ENCODE assay signal across 22 cellular contexts in the genomic region with DNA sequence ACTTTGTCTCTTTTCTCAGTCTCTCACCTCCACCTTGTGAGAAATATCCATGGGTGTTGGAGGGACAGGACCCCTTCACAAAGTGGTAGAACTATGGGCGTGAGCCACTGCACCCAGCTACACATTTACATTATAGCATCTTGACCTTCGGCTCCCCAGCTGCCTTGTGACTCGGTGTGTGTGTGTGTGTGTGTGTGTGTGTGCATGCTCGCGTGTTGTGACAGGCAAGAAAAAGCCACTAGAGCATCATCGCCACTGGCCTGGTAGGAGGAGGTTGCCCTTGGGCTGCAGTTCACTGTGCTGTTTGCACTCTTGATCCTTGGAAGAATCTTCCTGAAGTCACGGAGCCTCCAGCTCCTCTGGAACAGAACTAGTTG. TPM values are rescaled to one million over a fixed set of nuclear protein-coding genes. Genes with fewer than 3 reads are reported as not detected.
DNase-seq lines count a peak whose midpoint lies in the region; ATAC-seq, FAIRE-seq and TF ChIP-seq lines count a peak whose summit lies in the region.
"Had no signal": no experiment of that assay in that cellular context is flagged by ENCODE, and none has a peak within 500 bp of the region (broad histone marks: within the 10 kb centered on the region; RNA-seq: fewer than 3 reads in every experiment).

No MANE protein-coding gene starts in this region.

- H3K27ac ChIP-seq in HUES48 (ENCODE audit: low read depth, low read length) (peak overlapping the region; percentile 5), K562 (ENCODE audit: extremely low read depth, low read depth, low read length) (peak overlapping the region; percentile 79)
- H3K27ac ChIP-seq: brain microvascular endothelial cell, GM23248, tibial artery had no signal

- no peaks in the 10 kb centered on the region for H3K9me3 Mint-ChIP-seq in mesothelial cell of epicardium
- no peaks in the 10 kb centered on the region for H3K9me3 Mint-ChIP-seq in stimulated activated memory B cell treated with anti-CD40 and anti-IgM and Interleukin-4, amounts not matched to agents 10 μg/mL and 1 μg/mL and 100 μg/mL, for 72 hours
- H3K9me3 Mint-ChIP-seq: WTC11 had no signal

- H3K9ac ChIP-seq in HUES48 (ENCODE audit: low read depth, low read length) (no peak overlapping the region), K562 (ENCODE audit: insufficient read depth in 1 of 2, low read depth in 2 of 2, low read length in 2 of 2) (peak overlapping the region; percentile 21 to 63; a peak in 3 of 4 replicates)
- H3K9ac ChIP-seq: GM23248 had no signal

- POLR2A ChIA-PET in K562 (lab: Yijun Ruan, JAX), result interaction anchor here (0.6 to 1.2 kb wide), 2 partner anchors 24 to 73 kb away, joined by 3 read pairs; no protein-coding TSS in a partner anchor

- no peaks in the 10 kb centered on the region for H3K27me3 Mint-ChIP-seq in mesothelial cell of epicardium (ENCODE audit: low read depth)
- no peaks in the 10 kb centered on the region for H3K27me3 Mint-ChIP-seq in stimulated activated memory B cell treated with anti-CD40 and anti-IgM and Interleukin-4, amounts not matched to agents 10 μg/mL and 1 μg/mL and 100 μg/mL, for 72 hours
- H3K27me3 Mint-ChIP-seq: activated CD4-positive, alpha-beta memory T cell treated with anti-CD3 and anti-CD28 coated beads for 36 hours; stimulated activated naive CD8-positive, alpha-beta T cell treated with anti-CD3 and anti-CD28 coated beads, Interleukin-15, Interleukin-2, amounts not matched to agents 100 ng/mL and 50 ng/mL, for 24 hours had no signal

- no peak for TF ChIP-seq RAD21 in K562 (CRISPR knock-in tag; conservative IDR thresholded peaks at IDR 0.05 in 1 of 2, IDR thresholded peaks at IDR 0.05 in 1 of 2)

- H3K4me1 ChIP-seq in HUES48 (ENCODE audit: control insufficient read depth, insufficient read depth, low read length), result no peaks in the 10 kb centered on the region
- H3K4me1 ChIP-seq in K562 (replicated peaks in 1 of 2; ENCODE audit: control insufficient read depth in 2 of 2, insufficient read depth in 2 of 2, low read length in 2 of 2), result peaks cover 40 to 43% of the 10 kb centered on the region in 2 experiments

- no peak for FAIRE-seq in K562 (lab: Jason Lieb, UNC)
- FAIRE-seq: endothelial cell of umbilical vein, HepG2 had no signal

- H3K36me3 Mint-ChIP-seq in mesothelial cell of epicardium, result peaks cover 4% of the 10 kb centered on the region
- peaks cover 33% of the 10 kb centered on the region for H3K36me3 Mint-ChIP-seq in stimulated activated memory B cell treated with anti-CD40 and anti-IgM and Interleukin-4, amounts not matched to agents 10 μg/mL and 1 μg/mL and 100 μg/mL, for 72 hours

- TF ChIP-seq CTCF in K562 (IDR thresholded peaks at IDR 0.05 in 2 of 3, conservative IDR thresholded peaks at IDR 0.05 in 1 of 3; ENCODE audit: insufficient read depth in 2 of 3, low read depth in 1 of 3, low read length in 3 of 3), result no peak
- TF ChIP-seq CTCF in mesothelial cell of epicardium (IDR thresholded peaks at IDR 0.05; ENCODE audit: unreplicated experiment), result no peak

- H3K9me3 ChIP-seq in HUES48 (ENCODE audit: control insufficient read depth, insufficient read depth, low read length), result no peaks in the 10 kb centered on the region
- H3K9me3 ChIP-seq in K562 (replicated peaks; ENCODE audit: control insufficient read depth, insufficient read depth, low read depth, low read length), result peaks cover 2% of the 10 kb centered on the region; the same call in 1 of the 2 replicates
- H3K9me3 ChIP-seq: tibial artery had no signal

- CTCF ChIA-PET in K562 (lab: Yijun Ruan, JAX; ENCODE audit: low intra/inter-chr PET ratio), result no interaction called here

- peaks cover 61% of the 10 kb centered on the region for H3K4me1 Mint-ChIP-seq in mesothelial cell of epicardium
- peaks cover 34% of the 10 kb centered on the region for H3K4me1 Mint-ChIP-seq in stimulated activated memory B cell treated with anti-CD40 and anti-IgM and Interleukin-4, amounts not matched to agents 10 μg/mL and 1 μg/mL and 100 μg/mL, for 72 hours

- TF ChIP-seq EP300 in K562 (IDR thresholded peaks at IDR 0.05; ENCODE audit: low read length), result no peak

- TF ChIP-seq POLR2A in K562 (conservative IDR thresholded peaks at IDR 0.05), result no peak

- ATAC-seq in K562, result peak; percentile 36
- ATAC-seq in stimulated activated memory B cell treated with anti-CD40 and anti-IgM and Interleukin-4, amounts not matched to agents 10 μg/mL and 1 μg/mL and 100 μg/mL, for 72 hours, result no peak
- ATAC-seq: left lobe of liver, WTC11 had no signal

- H4K20me1 ChIP-seq in K562 (replicated peaks; ENCODE audit: control insufficient read depth, insufficient read depth, low read length), result no peaks in the 10 kb centered on the region

- in situ Hi-C loops in K562 (cut with MboI), result no loop called here

- peak overlapping the region; percentile 34; the same call in 1 of the 2 replicates for H2AFZ ChIP-seq in K562 (ENCODE audit: low read depth, low read length)
- H2AFZ ChIP-seq: GM23248 had no signal

- H3K79me2 ChIP-seq in K562 (ENCODE audit: control insufficient read depth, insufficient read depth, low read length), result peaks cover 95% of the 10 kb centered on the region

- H3K27me3 ChIP-seq in HUES48 (ENCODE audit: control insufficient read depth, insufficient read depth, low read length) (no peaks in the 10 kb centered on the region), K562 (ENCODE audit: control insufficient read depth in 2 of 2, insufficient read depth in 2 of 2, low read length in 2 of 2) (no peaks in the 10 kb centered on the region)
- H3K27me3 ChIP-seq: brain microvascular endothelial cell, tibial artery had no signal

- peak overlapping the region; percentile 81 for H3K27ac Mint-ChIP-seq in mesothelial cell of epicardium
- peak overlapping the region; percentile 65 for H3K27ac Mint-ChIP-seq in stimulated activated memory B cell treated with anti-CD40 and anti-IgM and Interleukin-4, amounts not matched to agents 10 μg/mL and 1 μg/mL and 100 μg/mL, for 72 hours
- H3K27ac Mint-ChIP-seq: activated CD4-positive, alpha-beta memory T cell treated with anti-CD3 and anti-CD28 coated beads for 36 hours; stimulated activated naive CD8-positive, alpha-beta T cell treated with anti-CD3 and anti-CD28 coated beads, Interleukin-15, Interleukin-2, amounts not matched to agents 100 ng/mL and 50 ng/mL, for 24 hours; WTC11 had no signal

- H3K4me3 Mint-ChIP-seq in mesothelial cell of epicardium, result peak overlapping the region; percentile 1
- no peak overlapping the region for H3K4me3 Mint-ChIP-seq in stimulated activated memory B cell treated with anti-CD40 and anti-IgM and Interleukin-4, amounts not matched to agents 10 μg/mL and 1 μg/mL and 100 μg/mL, for 72 hours
- H3K4me3 Mint-ChIP-seq: activated CD4-positive, alpha-beta memory T cell treated with anti-CD3 and anti-CD28 coated beads for 36 hours; stimulated activated naive CD8-positive, alpha-beta T cell treated with anti-CD3 and anti-CD28 coated beads, Interleukin-15, Interleukin-2, amounts not matched to agents 100 ng/mL and 50 ng/mL, for 24 hours; WTC11 had no signal

- H3K4me3 ChIP-seq in HUES48 (ENCODE audit: low read depth, low read length) (no peak overlapping the region), K562 (no peak overlapping the region)
- H3K4me3 ChIP-seq: GM23248, tibial artery had no signal

- intact Hi-C loops in K562 (cut with micrococcal nuclease), result loop anchor here (5.0 kb wide), 1 partner anchor 40 kb away; a partner anchor contains a TSS

- no peaks in the 10 kb centered on the region for H3K9me1 ChIP-seq in K562 (ENCODE audit: control insufficient read depth, insufficient read depth, low read length)

- peaks cover 12% of the 10 kb centered on the region for H3K36me3 ChIP-seq in HUES48 (ENCODE audit: control insufficient read depth, insufficient read depth, low read length)
- H3K36me3 ChIP-seq in K562 (ENCODE audit: control insufficient read depth, insufficient read depth, low read length), result peaks cover 46% of the 10 kb centered on the region; the same call in 2 of the 3 replicates
- H3K36me3 ChIP-seq: brain microvascular endothelial cell had no signal

- peak in 1 of 4 experiments; percentile 47 for DNase-seq in K562 (ENCODE audit: extremely low read depth in 1 of 4, low spot score in 3 of 4)
- DNase-seq in mesothelial cell of epicardium (ENCODE audit: low spot score in 2 of 2, unreplicated experiment in 2 of 2), result no peak
- no peak for DNase-seq in NCI-H2107 treated with DMSO at 0.1 percent for 48 hours (lab: John Stamatoyannopoulos, UW; ENCODE audit: unreplicated experiment)
- DNase-seq in Kasumi-1 (lab: John Stamatoyannopoulos, UW), result no peak
- DNase-seq in NCI-H82 (lab: John Stamatoyannopoulos, UW), result no peak
- no peak for DNase-seq in NAMALWA (ENCODE audit: low spot score)
- DNase-seq: activated CD4-positive, alpha-beta memory T cell treated with anti-CD3 and anti-CD28 coated beads for 36 hours; activated effector memory CD4-positive, alpha-beta T cell treated with anti-CD3 and anti-CD28 coated beads, Interleukin-2, amount 50 U/mL, for 16 hours; brain microvascular endothelial cell; GM23248; NCI-H1436 treated with DMSO at 0.1 percent for 48 hours; NCI-H2171; NCI-H524 treated with DMSO at 0.1 percent for 48 hours; stimulated activated CD4-positive, alpha-beta T cell treated with anti-CD3 and anti-CD28 coated beads, Interleukin-4, amount 100 ng/mL, for 1 hour had no signal

- WGBS in K562 (ENCODE audit: insufficient coverage, low coverage, missing lambda C conversion rate), result 13% methylated on average over 7 of the region's 7 CpGs

- H3K4me2 ChIP-seq in K562 (ENCODE audit: insufficient read depth, low read length), result peak overlapping the region; percentile 74

- BruUV-seq in K562 (replicated peaks; lab: Mats Ljungman, UMichigan), result no TSS peak

RNA-seq across cellular contexts. Expression of a gene that starts 13.7 kb away (rescaled TPM):
- total RNA-seq in K562 (2011; cell fraction: chromatin; rRNA removed; ENCODE audit: low replicate concordance), result 11.0 and 36.0 TPM in 2 replicates
- total RNA-seq in K562 (2011; cell fraction: nucleolus; rRNA removed), result 7.5 and 10.3 TPM in 2 replicates
- 12.6 and 13.6 TPM in 2 replicates for total RNA-seq in K562 (2011; cell fraction: nucleoplasm; rRNA removed)
- total RNA-seq in K562 (2014; rRNA removed), result 6.9 and 8.9 TPM in 2 replicates
- total RNA-seq in K562 (2014; rRNA removed; fragmentation: Illumina TruSeq; extraction: Trizol), result 13.3 and 15.5 TPM in 2 replicates
- 12.1 TPM in 2 replicates for total RNA-seq in K562 (2015; rRNA removed; fragmentation: Illumina TruSeq; extraction: Trizol)
- total RNA-seq in K562 (2021), result 8.3 and 10.7 TPM in 2 replicates
- polyA plus RNA-seq in K562 (2011; rRNA removed), result 9.6 and 12.5 TPM in 2 replicates
- polyA plus RNA-seq in K562 (2011; cell fraction: cytosol; rRNA removed), result 2.2 and 4.6 TPM in 2 replicates
- polyA plus RNA-seq in K562 (2011; cell fraction: nucleus; rRNA removed), result 7.9 and 8.3 TPM in 2 replicates
- polyA plus RNA-seq in K562 (2012), result 7.5 and 8.1 TPM in 2 replicates
- polyA plus RNA-seq in K562 (2014; fragmentation: Illumina TruSeq; extraction: Trizol), result 9.9 and 10.1 TPM in 2 replicates
- 1 to 10 TPM; 1.6 to 2.7 TPM for polyA plus RNA-seq in K562 (2014; fragmentation: Nextera tagmentation; extraction: Ambion mirVana)
- 4.5 and 5.9 TPM in 2 replicates for polyA plus RNA-seq in K562 (2014; rRNA removed)
- polyA minus RNA-seq in K562 (2011; rRNA and poly(A)+ RNA removed), result 40.2 and 44.6 TPM in 2 replicates
- 10.2 and 14.1 TPM in 2 replicates for polyA minus RNA-seq in K562 (2011; cell fraction: cytosol; rRNA and poly(A)+ RNA removed)
- polyA minus RNA-seq in K562 (2011; cell fraction: nucleus; rRNA and poly(A)+ RNA removed), result 7.1 and 13.7 TPM in 2 replicates
- 14.0 to 15.3 TPM (median 14.3 TPM) in 3 replicates for total RNA-seq in mesothelial cell of epicardium

RNA-seq across cellular contexts. Expression of a gene that starts 25.7 kb away (rescaled TPM):
- total RNA-seq in K562 (2011; cell fraction: chromatin; rRNA removed; ENCODE audit: low replicate concordance), result 30.0 and 80.9 TPM in 2 replicates
- 20.5 and 22.0 TPM in 2 replicates for total RNA-seq in K562 (2011; cell fraction: nucleolus; rRNA removed)
- total RNA-seq in K562 (2011; cell fraction: nucleoplasm; rRNA removed), result 27.3 and 32.6 TPM in 2 replicates
- total RNA-seq in K562 (2014; rRNA removed) (10.7 and 11.3 TPM in 2 replicates), K562 (2014; rRNA removed; fragmentation: Illumina TruSeq; extraction: Trizol) (23.4 and 24.0 TPM in 2 replicates), K562 (2015; rRNA removed; fragmentation: Illumina TruSeq; extraction: Trizol) (19.3 and 23.3 TPM in 2 replicates), K562 (2021) (12.0 and 15.5 TPM in 2 replicates), mesothelial cell of epicardium (14.8 to 16.8 TPM (median 15.7 TPM) in 3 replicates)
- polyA plus RNA-seq in K562 (2011; rRNA removed) (18.0 and 18.8 TPM in 2 replicates), K562 (2014; fragmentation: Illumina TruSeq; extraction: Trizol) (13.0 and 13.1 TPM in 2 replicates), K562 (2014; fragmentation: Nextera tagmentation; extraction: Ambion mirVana) (10 to 100 TPM; 11.1 to 17.0 TPM), K562 (2014; rRNA removed) (6.6 and 8.6 TPM in 2 replicates)
- 4.3 and 9.0 TPM in 2 replicates for polyA plus RNA-seq in K562 (2011; cell fraction: cytosol; rRNA removed)
- polyA plus RNA-seq in K562 (2011; cell fraction: nucleus; rRNA removed), result 11.3 and 15.3 TPM in 2 replicates
- polyA plus RNA-seq in K562 (2012), result 7.6 and 7.8 TPM in 2 replicates
- polyA minus RNA-seq in K562 (2011; rRNA and poly(A)+ RNA removed), result 30.0 and 35.9 TPM in 2 replicates
- 12.1 and 19.6 TPM in 2 replicates for polyA minus RNA-seq in K562 (2011; cell fraction: cytosol; rRNA and poly(A)+ RNA removed)
- 8.2 and 20.2 TPM in 2 replicates for polyA minus RNA-seq in K562 (2011; cell fraction: nucleus; rRNA and poly(A)+ RNA removed)

RNA-seq across cellular contexts. Expression of a gene that starts 39.5 kb away (rescaled TPM):
- total RNA-seq in K562 (2011; cell fraction: chromatin; rRNA removed; ENCODE audit: low replicate concordance), result 55.5 and 61.4 TPM in 2 replicates
- total RNA-seq in K562 (2011; cell fraction: nucleolus; rRNA removed), result 37.0 and 39.7 TPM in 2 replicates
- 68.2 and 105 TPM in 2 replicates for total RNA-seq in K562 (2011; cell fraction: nucleoplasm; rRNA removed)
- total RNA-seq in K562 (2014; rRNA removed) (7.7 and 8.3 TPM in 2 replicates), K562 (2014; rRNA removed; fragmentation: Illumina TruSeq; extraction: Trizol) (14.6 and 16.1 TPM in 2 replicates), K562 (2015; rRNA removed; fragmentation: Illumina TruSeq; extraction: Trizol) (11.4 and 11.7 TPM in 2 replicates), K562 (2021) (11.9 and 14.2 TPM in 2 replicates), mesothelial cell of epicardium (36.1 to 41.5 TPM (median 36.9 TPM) in 3 replicates)
- polyA plus RNA-seq in K562 (2011; rRNA removed) (25.4 and 25.6 TPM in 2 replicates), K562 (2014; fragmentation: Illumina TruSeq; extraction: Trizol) (8.3 and 11.4 TPM in 2 replicates), K562 (2014; fragmentation: Nextera tagmentation; extraction: Ambion mirVana) (1 to 10 TPM; 5.4 to 6.5 TPM), K562 (2014; rRNA removed) (11.0 and 15.6 TPM in 2 replicates)
- 17.0 and 19.1 TPM in 2 replicates for polyA plus RNA-seq in K562 (2011; cell fraction: cytosol; rRNA removed)
- polyA plus RNA-seq in K562 (2011; cell fraction: nucleus; rRNA removed), result 30.1 and 33.0 TPM in 2 replicates
- polyA plus RNA-seq in K562 (2012), result 6.8 and 8.5 TPM in 2 replicates
- polyA minus RNA-seq in K562 (2011; rRNA and poly(A)+ RNA removed), result 12.1 and 14.5 TPM in 2 replicates
- polyA minus RNA-seq in K562 (2011; cell fraction: cytosol; rRNA and poly(A)+ RNA removed), result 8.3 and 17.6 TPM in 2 replicates
- 12.3 and 13.2 TPM in 2 replicates for polyA minus RNA-seq in K562 (2011; cell fraction: nucleus; rRNA and poly(A)+ RNA removed)
- polyA plus RNA-seq: HepG2 had no signal
